ENCODE assay signal across 10 cellular contexts in the genomic region with DNA sequence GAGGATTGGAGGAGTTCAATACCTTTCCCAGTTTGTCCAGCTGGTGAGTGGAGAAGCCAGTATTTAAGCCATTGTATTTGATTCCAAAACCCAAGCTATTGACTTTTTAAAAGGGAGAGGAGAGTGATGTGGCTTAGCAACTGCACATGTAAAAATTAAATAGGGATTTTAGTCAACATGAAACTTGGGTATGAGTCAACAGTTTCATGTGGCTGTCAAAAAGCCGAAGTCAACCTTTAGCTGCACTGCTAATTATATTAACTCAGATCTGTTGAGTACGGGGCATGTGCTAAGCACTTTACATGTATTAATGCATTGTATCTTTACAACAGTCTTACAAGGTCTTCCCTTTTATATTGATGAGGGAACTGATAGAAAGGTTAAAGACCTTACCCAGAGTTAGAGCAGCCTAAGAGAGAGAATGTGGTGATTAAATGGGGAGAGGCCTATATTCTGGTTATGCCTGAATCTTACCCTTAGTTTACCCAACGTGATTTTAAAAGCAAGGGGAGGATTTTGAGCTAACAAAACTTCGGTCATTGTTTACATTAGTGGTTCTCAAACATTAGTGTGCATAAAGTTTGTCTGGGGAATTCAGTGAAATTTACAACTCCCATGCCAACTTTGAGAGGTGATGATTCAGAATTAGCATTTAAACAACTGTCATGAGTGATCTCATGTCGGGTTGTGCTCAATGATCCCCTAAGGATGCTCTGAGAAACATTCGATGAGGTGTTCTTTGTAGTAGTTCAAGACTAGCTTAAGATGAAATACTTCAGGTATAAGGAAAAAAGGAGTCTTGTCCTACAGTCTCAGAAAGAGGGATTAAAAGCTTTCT. TPM values are rescaled to one million over a fixed set of nuclear protein-coding genes. Genes with fewer than 3 reads are reported as not detected.
A peak's percentile ranks its signal among the peaks of the same experiment; 100 is the strongest.
DNase-seq lines count a peak whose midpoint lies in the region; ATAC-seq, FAIRE-seq and TF ChIP-seq lines count a peak whose summit lies in the region.
"Had no signal": no experiment of that assay in that cellular context is flagged by ENCODE, and none has a peak within 500 bp of the region (broad histone marks: within the 10 kb centered on the region; RNA-seq: fewer than 3 reads in every experiment).

No MANE protein-coding gene starts in this region.

- no peak for TF ChIP-seq POLR2A in H54 (IDR thresholded peaks at IDR 0.05; ENCODE audit: low read depth, low read length)

- H3K4me1 Mint-ChIP-seq in HFFc6 (ENCODE audit: low read depth): no peaks in the 10 kb centered on the region

- peak; percentile 96 for ATAC-seq in GM19328 (IDR thresholded peaks at IDR 0.05; ENCODE audit: unreplicated experiment)
- ATAC-seq in HG02798 (IDR thresholded peaks at IDR 0.05; ENCODE audit: poor library complexity, unreplicated experiment): peak; percentile 99
- peak; percentile 96 for ATAC-seq in HG03521 (IDR thresholded peaks at IDR 0.05; ENCODE audit: unreplicated experiment)

- H3K9me3 Mint-ChIP-seq in HFFc6: peaks cover 40% of the 10 kb centered on the region

- H3K36me3 Mint-ChIP-seq in HFFc6 (ENCODE audit: low read depth): no peaks in the 10 kb centered on the region

- no peaks in the 10 kb centered on the region for H3K27me3 Mint-ChIP-seq in HFFc6 (ENCODE audit: insufficient read depth)

- DNase-seq in GM12864 (ENCODE audit: low read depth): peak; percentile 41
- DNase-seq in H54 (ENCODE audit: insufficient read length, low spot score): no peak
- no peak for DNase-seq in HFFc6
- no peak for DNase-seq in activated CD4-positive, alpha-beta T cell treated with anti-CD3 and anti-CD28 coated beads for 4 hours
- no peak for DNase-seq in RKO (ENCODE audit: low spot score)
- DNase-seq: brain microvascular endothelial cell, NCI-H345 had no signal

- no peak overlapping the region for H3K4me3 ChIP-seq in GM12864 (ENCODE audit: low read depth, low read length)

- no peak overlapping the region for H3K27ac Mint-ChIP-seq in HFFc6

- no peak for TF ChIP-seq CTCF in GM12864 (IDR thresholded peaks at IDR 0.05; ENCODE audit: low read depth, low read length, missing control alignments)
- no peak for TF ChIP-seq CTCF in HFFc6 (IDR thresholded peaks at IDR 0.05)

- no peak overlapping the region for H3K4me3 Mint-ChIP-seq in HFFc6

- FAIRE-seq in H54 (lab: Jason Lieb, UNC): no peak

RNA-seq across cellular contexts. Expression of gene SLC35F3, which starts 6.9 kb away (rescaled TPM):
- total RNA-seq in HFFc6 (2021; fragmentation: NEBNext Ultra II Directional; extraction: Animal tissue kit (Norgen Biotek cat#: 25700)): under 1 TPM; 0.26 to 0.58 (median 0.46) TPM
